In genomic region chr5:10283927-10284635, GRCh38 we compare ENCODE assay signal across 8 cellular contexts. TPM values are rescaled to one million over a fixed set of nuclear protein-coding genes. Genes with fewer than 3 reads are reported as not detected.
A peak's percentile ranks its signal among the peaks of the same experiment; 100 is the strongest.
DNase-seq lines count a peak whose midpoint lies in the region; ATAC-seq and TF ChIP-seq lines count a peak whose summit lies in the region.

No MANE protein-coding gene starts in this region.

- H3K9me3 ChIP-seq in Karpas-422 (ENCODE audit: low read length), result no peaks in the 10 kb centered on the region
- H3K9me3 ChIP-seq in Peyer's patch, result no peaks in the 10 kb centered on the region
- no peaks in the 10 kb centered on the region for H3K9me3 ChIP-seq in neural progenitor cell (ENCODE audit: low read depth)

- H3K9me2 ChIP-seq in GM23338 (ENCODE audit: insufficient read depth), result no peaks in the 10 kb centered on the region
- no peaks in the 10 kb centered on the region for H3K9me2 ChIP-seq in Karpas-422 (replicated peaks; ENCODE audit: insufficient read depth, low read length)

- H3K36me3 Mint-ChIP-seq in GM23338 (ENCODE audit: low read depth), result peaks cover 19% of the 10 kb centered on the region
- H3K36me3 Mint-ChIP-seq in neural progenitor cell, result peaks cover 9% of the 10 kb centered on the region

- H2AFZ ChIP-seq in GM23338 (0 out of 2 replicates have a peak overlapping the region, but pooled peaks have one; percentile 19), Karpas-422 (ENCODE audit: low read length) (no peak overlapping the region), neural progenitor cell (replicated peaks) (peak overlapping the region; percentile 43)

- H3F3A ChIP-seq in GM23338 (replicated peaks; ENCODE audit: low read depth) (no peaks in the 10 kb centered on the region), neural progenitor cell (ENCODE audit: low read depth) (no peaks in the 10 kb centered on the region)

- no peaks in the 10 kb centered on the region for H3K36me3 ChIP-seq in GM23338 (ENCODE audit: insufficient read depth)
- H3K36me3 ChIP-seq in Karpas-422 (ENCODE audit: insufficient read depth, low read length), result no peaks in the 10 kb centered on the region
- H3K36me3 ChIP-seq in Peyer's patch, result peaks cover 0 to 45% (median 0%) of the 10 kb centered on the region in 3 donors
- H3K36me3 ChIP-seq in neural progenitor cell, result no peaks in the 10 kb centered on the region

- H3K4me1 ChIP-seq in GM23338 (ENCODE audit: insufficient read depth), result no peaks in the 10 kb centered on the region
- peaks cover 14% of the 10 kb centered on the region for H3K4me1 ChIP-seq in Karpas-422 (ENCODE audit: low read length)
- peaks cover 0 to 14% (median 2%) of the 10 kb centered on the region in 4 donors for H3K4me1 ChIP-seq in Peyer's patch
- H3K4me1 ChIP-seq in neural progenitor cell, result peaks cover 3% of the 10 kb centered on the region

- ATAC-seq in GM23338, result peak; percentile 98

- TF ChIP-seq CTCF in GM23338 (conservative IDR thresholded peaks at IDR 0.05; ENCODE audit: low read depth in 2 of 2) (peak; percentile 93 to 94), Peyer's patch (IDR thresholded peaks at IDR 0.05) (peak; percentile 69 to 92 (median 88)), neural progenitor cell (IDR thresholded peaks at IDR 0.05) (peak; percentile 99)

- no peaks in the 10 kb centered on the region; the same call in 2 of the 3 replicates for H3K4me1 Mint-ChIP-seq in GM23338
- peaks cover 8% of the 10 kb centered on the region for H3K4me1 Mint-ChIP-seq in neural progenitor cell

- H3K4me3 Mint-ChIP-seq in GM23338, result no peak overlapping the region
- no peak overlapping the region for H3K4me3 Mint-ChIP-seq in neural progenitor cell

- H3K79me2 ChIP-seq in GM23338 (replicated peaks; ENCODE audit: insufficient read depth), result no peaks in the 10 kb centered on the region
- no peaks in the 10 kb centered on the region for H3K79me2 ChIP-seq in Karpas-422 (ENCODE audit: low read length)
- H3K79me2 ChIP-seq in neural progenitor cell (ENCODE audit: low read depth), result no peaks in the 10 kb centered on the region

- H3K27ac Mint-ChIP-seq in GM23338 (no peak overlapping the region), neural progenitor cell (peak overlapping the region; percentile 72)

- no peak overlapping the region for H3K9ac ChIP-seq in Karpas-422 (ENCODE audit: low read length)
- H3K9ac ChIP-seq in neural progenitor cell, result no peak overlapping the region

- peaks cover 2% of the 10 kb centered on the region for H3K27me3 Mint-ChIP-seq in GM23338 (ENCODE audit: insufficient read depth, low read depth, poor library complexity)
- H3K27me3 Mint-ChIP-seq in neural progenitor cell (ENCODE audit: insufficient read depth, low read depth), result no peaks in the 10 kb centered on the region

- H3K27me3 ChIP-seq in GM23338 (ENCODE audit: insufficient read depth), result no peaks in the 10 kb centered on the region
- H3K27me3 ChIP-seq in Karpas-422 (ENCODE audit: low read length), result no peaks in the 10 kb centered on the region
- H3K27me3 ChIP-seq in Peyer's patch, result no peaks in the 10 kb centered on the region
- H3K27me3 ChIP-seq in neural progenitor cell, result no peaks in the 10 kb centered on the region

- in situ Hi-C loops in G401 (cut with HindIII; ENCODE audit: low sequenced_read_pairs), result no loop called here

- no peak for TF ChIP-seq POLR2A in Peyer's patch (IDR thresholded peaks at IDR 0.05)

- H3K4me2 ChIP-seq in GM23338 (no peak overlapping the region), Karpas-422 (ENCODE audit: low read depth, low read length, poor library complexity, severe bottlenecking) (no peak overlapping the region), neural progenitor cell (no peak overlapping the region)

- H3K9me3 Mint-ChIP-seq in GM23338 (no peaks in the 10 kb centered on the region; the same call in 2 of the 3 replicates), neural progenitor cell (no peaks in the 10 kb centered on the region)

- H4K20me1 ChIP-seq in GM23338 (replicated peaks; ENCODE audit: insufficient read depth), result no peaks in the 10 kb centered on the region
- no peaks in the 10 kb centered on the region for H4K20me1 ChIP-seq in Karpas-422 (ENCODE audit: insufficient read depth, low read depth, low read length)
- no peaks in the 10 kb centered on the region for H4K20me1 ChIP-seq in neural progenitor cell (ENCODE audit: low read depth)

- DNase-seq in G401 (ENCODE audit: low spot score) (peak; percentile 84), GM23338 (ENCODE audit: low spot score) (peak; percentile 90), Karpas-422 (peak; percentile 91), Peyer's patch (peak; percentile 77 to 92 (median 91)), fibroblast of peridontal ligament (ENCODE audit: extremely low read depth) (peak; percentile 76), neural progenitor cell (ENCODE audit: low spot score) (peak; percentile 92), stromal cell of bone marrow (ENCODE audit: low read depth) (peak; percentile 59)
- DNase-seq in activated T-cell treated with anti-CD3 and anti-CD28 coated beads, Interleukin-2, amount 50 U/mL, for 48 hours, result peak; percentile 88 to 90

- H3K27ac ChIP-seq in GM23338 (ENCODE audit: low read depth) (no peak overlapping the region), Karpas-422 (ENCODE audit: low read length) (no peak overlapping the region), Peyer's patch (no peak overlapping the region), neural progenitor cell (no peak overlapping the region)

- H3K4me3 ChIP-seq in GM23338 (no peak overlapping the region), Karpas-422 (ENCODE audit: low read length) (no peak overlapping the region), Peyer's patch (no peak overlapping the region), neural progenitor cell (no peak overlapping the region)

TF ChIP-seq in GM23338, 12 proteins besides CTCF, POLR2A, EP300 and RAD21:
- no peak for TF ChIP-seq JUNB (IDR thresholded peaks at IDR 0.05; ENCODE audit: unreplicated experiment)
- TF ChIP-seq CREB1 (CRISPR knock-in tag; IDR thresholded peaks at IDR 0.05; ENCODE audit: low read depth), result 0 out of 2 replicates have a peak, but pooled peaks have one; percentile 20

RNA-seq across cellular contexts. Expression of gene CMBL, which starts 23.6 kb away (rescaled TPM):
- total RNA-seq in G401 (2014; rRNA removed; shearing (Covaris generic)), result 8.3 and 14.6 TPM in 2 replicates
- 13.2 and 23.3 TPM in 2 replicates for total RNA-seq in GM23338 (2014; rRNA removed; shearing (Covaris generic))
- polyA plus RNA-seq in GM23338 (2016; fragmentation: Nextera tagmentation; extraction: Ambion mirVana), result 23.5 and 24.1 TPM in 2 replicates
- not detected in 2 replicates for total RNA-seq in Karpas-422 (2014; rRNA removed; shearing (Covaris generic); ENCODE audit: low replicate concordance)
- total RNA-seq in Peyer's patch, result 100 to 1,000 TPM in 3 of 4 donors, 10 to 100 TPM in 1; 17.3 to 166 (median 120) TPM
- total RNA-seq in neural progenitor cell (ENCODE audit: low replicate concordance), result 11.3 and 11.6 TPM in 2 replicates

RNA-seq across cellular contexts. Expression of gene CCT5, which starts 34.0 kb away (rescaled TPM):
- total RNA-seq in G401 (2014; rRNA removed; shearing (Covaris generic)), result 735 and 956 TPM in 2 replicates
- 604 and 661 TPM in 2 replicates for total RNA-seq in GM23338 (2014; rRNA removed; shearing (Covaris generic))
- polyA plus RNA-seq in GM23338 (2016; fragmentation: Nextera tagmentation; extraction: Ambion mirVana), result 576 and 627 TPM in 2 replicates
- 319 and 381 TPM in 2 replicates for total RNA-seq in Karpas-422 (2014; rRNA removed; shearing (Covaris generic); ENCODE audit: low replicate concordance)
- total RNA-seq in Peyer's patch (100 to 1,000 TPM in 1 of 4 donors, 10 to 100 TPM in 3; 61.9 to 113 (median 81.0) TPM), neural progenitor cell (ENCODE audit: low replicate concordance) (532 TPM in 2 replicates)

RNA-seq across cellular contexts. Expression of gene ATPSCKMT, which starts 34.4 kb away (rescaled TPM):
- total RNA-seq in G401 (2014; rRNA removed; shearing (Covaris generic)), result 35.0 and 37.4 TPM in 2 replicates
- 19.3 and 22.9 TPM in 2 replicates for total RNA-seq in GM23338 (2014; rRNA removed; shearing (Covaris generic))
- 8.9 and 10.0 TPM in 2 replicates for polyA plus RNA-seq in GM23338 (2016; fragmentation: Nextera tagmentation; extraction: Ambion mirVana)
- total RNA-seq in Karpas-422 (2014; rRNA removed; shearing (Covaris generic); ENCODE audit: low replicate concordance), result 4.4 and 13.5 TPM in 2 replicates
- total RNA-seq in Peyer's patch (10 to 100 TPM; 14.9 to 25.6 (median 21.3) TPM), neural progenitor cell (ENCODE audit: low replicate concordance) (31.7 and 50.8 TPM in 2 replicates)
